Comparison of ENCODE assay signal across 11 cellular contexts in the genomic region with DNA sequence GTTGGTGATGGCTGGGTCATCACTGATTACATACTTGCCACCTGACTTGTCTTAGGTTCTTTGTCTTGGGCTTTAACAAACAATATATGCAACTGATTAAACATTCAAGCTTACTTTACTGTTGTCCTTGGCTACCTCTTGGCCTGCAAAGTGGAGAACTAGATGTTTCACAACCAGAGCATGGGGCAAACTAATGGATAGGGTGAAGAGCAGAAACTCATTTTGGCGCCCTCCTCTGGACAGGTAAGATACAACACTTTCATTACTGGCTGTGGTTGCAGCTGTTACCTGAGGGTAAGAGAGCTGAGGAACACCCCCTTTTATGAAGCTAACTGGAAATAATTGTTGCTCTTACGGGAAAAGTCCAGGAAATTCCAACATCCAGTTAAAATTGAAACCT.
DNase-seq lines count a peak whose midpoint lies in the region; ATAC-seq, FAIRE-seq and TF ChIP-seq lines count a peak whose summit lies in the region.
"Had no signal": no experiment of that assay in that cellular context is flagged by ENCODE, and none has a peak within 500 bp of the region (broad histone marks: within the 10 kb centered on the region; RNA-seq: fewer than 3 reads in every experiment).

No MANE protein-coding gene starts in this region.

- peak overlapping the region; percentile 20; the same call in 1 of the 2 replicates for H3K27ac ChIP-seq in VCaP

- TF ChIP-seq POLR2A in GM12891 (IDR thresholded peaks at IDR 0.05; ENCODE audit: low read depth, low read length): no peak

- TF ChIP-seq CTCF in AG10803 (conservative IDR thresholded peaks at IDR 0.05; ENCODE audit: low read length): peak; percentile 21
- TF ChIP-seq CTCF in VCaP (conservative IDR thresholded peaks at IDR 0.05): peak; percentile 33; the same call in 1 of the 2 replicates

- no peak for ATAC-seq in GM21717 (IDR thresholded peaks at IDR 0.05; ENCODE audit: unreplicated experiment)
- ATAC-seq: stimulated activated effector memory CD8-positive, alpha-beta T cell treated with anti-CD3 and anti-CD28 coated beads, Interleukin-12 subunit alpha, Interleukin-12 subunit beta, amount 100 ng/mL, for 72 hours had no signal

- H3K4me3 ChIP-seq in AG10803 (ENCODE audit: low read length): no peak overlapping the region

- FAIRE-seq in GM12891 (lab: Jason Lieb, UNC): peak; percentile 38

- DNase-seq in AG10803 (ENCODE audit: low read depth) (no peak), GM12891 (ENCODE audit: insufficient read length, low spot score) (no peak), iPS-NIHi7 (ENCODE audit: extremely low spot score) (peak; percentile 45), T-helper 9 cell (no peak), NOMO-1 treated with DMSO at 0.1 percent for 48 hours (lab: John Stamatoyannopoulos, UW; ENCODE audit: unreplicated experiment) (no peak), HuH-7.5 (ENCODE audit: low spot score) (no peak)
- DNase-seq: NCI-H1436, T-helper 2 cell had no signal

TF ChIP-seq in GM12891, 5 proteins besides CTCF, POLR2A, EP300 and RAD21:
- TF ChIP-seq SPI1 (IDR thresholded peaks at IDR 0.05; ENCODE audit: low read depth, low read length) (no peak), POLR2AphosphoS5 (IDR thresholded peaks at IDR 0.05; ENCODE audit: low read depth, low read length) (no peak), TAF1 (IDR thresholded peaks at IDR 0.05; ENCODE audit: low read depth, low read length) (no peak), PAX5 (IDR thresholded peaks at IDR 0.05; ENCODE audit: insufficient read depth, low read length, severe bottlenecking) (no peak), POU2F2 (IDR thresholded peaks at IDR 0.05; ENCODE audit: low read depth, low read length) (no peak)
